ENCODE assay signal across 8 cellular contexts in the genomic region with DNA sequence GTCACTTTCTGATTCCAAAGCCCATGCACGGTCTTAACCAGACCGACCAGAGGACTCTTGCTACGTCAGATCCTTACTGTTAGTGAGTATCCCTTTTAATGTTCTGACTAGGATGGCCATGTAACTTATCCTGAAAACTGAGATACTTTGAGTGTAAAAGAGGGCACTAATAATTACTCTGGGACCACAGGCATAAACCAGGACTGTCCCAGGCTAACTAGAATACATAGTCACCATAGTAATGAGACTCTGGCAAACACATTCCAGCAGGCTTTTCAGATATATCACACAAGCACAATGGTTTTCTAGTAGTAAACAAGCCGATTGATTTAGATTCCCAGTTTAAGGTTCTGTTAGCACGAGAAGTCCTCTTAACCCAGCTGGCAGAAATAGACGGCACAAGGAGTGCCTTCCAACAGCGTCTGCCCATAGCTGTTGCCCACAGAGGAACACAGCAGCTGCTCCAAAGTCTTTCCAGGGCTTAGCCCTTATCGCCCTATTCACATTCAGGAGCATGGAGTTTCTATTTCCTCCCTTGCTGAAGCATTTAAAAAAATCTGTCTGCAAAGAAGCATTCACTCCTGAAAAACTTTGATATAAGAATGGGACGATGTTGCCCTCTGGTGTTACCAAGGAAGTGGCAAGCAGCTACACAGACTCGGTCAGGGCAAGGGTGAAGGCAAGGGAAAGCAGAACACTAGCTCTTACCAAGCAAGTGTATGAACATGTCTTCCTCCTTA.
DNase-seq lines count a peak whose midpoint lies in the region; ATAC-seq and TF ChIP-seq lines count a peak whose summit lies in the region.

No MANE protein-coding gene starts in this region.

- peak; percentile 78 for TF ChIP-seq RAD21 in HCT116 (IDR thresholded peaks at IDR 0.05; ENCODE audit: low read depth)

- RAD21 ChIA-PET in HCT116 (lab: Charles Lee; ENCODE audit: low non-redundant PET in 1 of 2, low total read pairs in 2 of 2, uncharacterized antibody in 2 of 2, unreplicated experiment in 2 of 2), result interaction anchor here in 1 of 2 experiments (1.3 kb wide), 1 partner anchor 233 kb away, joined by 4 read pairs; no protein-coding TSS in a partner anchor

- ATAC-seq in HCT116 (peak; percentile 71), RWPE2 (ENCODE audit: low read depth) (peak; percentile 59), HG02588 (IDR thresholded peaks at IDR 0.05; ENCODE audit: unreplicated experiment) (no peak)
- ATAC-seq in stimulated activated memory B cell treated with anti-CD40 and anti-IgM and Interleukin-4, amounts not matched to agents 10 μg/mL and 1 μg/mL and 100 μg/mL, for 72 hours, result no peak

- peaks cover 21% of the 10 kb centered on the region for H3K4me1 Mint-ChIP-seq in progenitor cell of endocrine pancreas (ENCODE audit: low read depth)
- H3K4me1 Mint-ChIP-seq in stimulated activated memory B cell treated with anti-CD40 and anti-IgM and Interleukin-4, amounts not matched to agents 10 μg/mL and 1 μg/mL and 100 μg/mL, for 72 hours, result no peaks in the 10 kb centered on the region
- H3K4me1 Mint-ChIP-seq in activated CD4-positive, alpha-beta memory T cell treated with anti-CD3 and anti-CD28 coated beads for 36 hours (ENCODE audit: low read depth), result peaks cover 4% of the 10 kb centered on the region

- intact Hi-C loops in HCT116 (cut with micrococcal nuclease), result loop anchor here (1.0 to 5.0 kb wide), 4 partner anchors 81 to 331 kb away; no protein-coding TSS in a partner anchor
- intact Hi-C loops in activated CD4-positive, alpha-beta memory T cell treated with anti-CD3 and anti-CD28 coated beads for 36 hours (cut with micrococcal nuclease), result loop anchor here (5.0 kb wide), 1 partner anchor 231 kb away; no protein-coding TSS in a partner anchor

- no peak overlapping the region for H3K4me3 ChIP-seq in HCT116 (replicated peaks in 1 of 2; ENCODE audit: low read depth in 1 of 2, low read length in 2 of 2)
- H3K4me3 ChIP-seq in RWPE2 (ENCODE audit: severe bottlenecking), result no peak overlapping the region

- H3K9ac ChIP-seq in HCT116 (ENCODE audit: low read length), result no peak overlapping the region

- H3K27ac ChIP-seq in HCT116 (ENCODE audit: low read depth, low read length), result no peak overlapping the region
- H3K27ac ChIP-seq in RWPE2 (ENCODE audit: poor library complexity, severe bottlenecking), result no peak overlapping the region

- BruUV-seq in HCT116 (replicated peaks; lab: Mats Ljungman, UMichigan), result no TSS peak

- H3K4me3 Mint-ChIP-seq in progenitor cell of endocrine pancreas (ENCODE audit: low read depth), result no peak overlapping the region
- no peak overlapping the region for H3K4me3 Mint-ChIP-seq in stimulated activated memory B cell treated with anti-CD40 and anti-IgM and Interleukin-4, amounts not matched to agents 10 μg/mL and 1 μg/mL and 100 μg/mL, for 72 hours
- H3K4me3 Mint-ChIP-seq in activated CD4-positive, alpha-beta memory T cell treated with anti-CD3 and anti-CD28 coated beads for 36 hours, result no peak overlapping the region

- DNase-seq in AML-193 (lab: John Stamatoyannopoulos, UW), result peak; percentile 8 to 31
- peak; percentile 29 for DNase-seq in HCT116 (ENCODE audit: low read depth, low spot score)
- no peak for DNase-seq in RWPE2 (ENCODE audit: low spot score)
- DNase-seq in fibroblast of the conjunctiva (ENCODE audit: low read depth), result peak; percentile 45
- DNase-seq in progenitor cell of endocrine pancreas (ENCODE audit: low spot score, unreplicated experiment), result no peak
- DNase-seq in activated CD4-positive, alpha-beta memory T cell treated with anti-CD3 and anti-CD28 coated beads for 36 hours, result no peak

- peaks cover 11 to 24% of the 10 kb centered on the region in 2 experiments; a peak in 3 of 4 replicates for H3K4me1 ChIP-seq in HCT116 (ENCODE audit: control insufficient read depth in 1 of 2, insufficient read depth in 2 of 2, low read length in 2 of 2)
- H3K4me1 ChIP-seq in RWPE2 (ENCODE audit: insufficient read depth, poor library complexity, severe bottlenecking), result peaks cover 26% of the 10 kb centered on the region

- POLR2A ChIA-PET in HCT116 (lab: Charles Lee), result no interaction called here
- POLR2A ChIA-PET in activated CD4-positive, alpha-beta memory T cell treated with anti-CD3 and anti-CD28 coated beads for 36 hours (lab: Charles Lee), result no interaction called here

- no peaks in the 10 kb centered on the region for H3K36me3 Mint-ChIP-seq in progenitor cell of endocrine pancreas (ENCODE audit: insufficient read depth)
- H3K36me3 Mint-ChIP-seq in stimulated activated memory B cell treated with anti-CD40 and anti-IgM and Interleukin-4, amounts not matched to agents 10 μg/mL and 1 μg/mL and 100 μg/mL, for 72 hours, result no peaks in the 10 kb centered on the region
- no peaks in the 10 kb centered on the region for H3K36me3 Mint-ChIP-seq in activated CD4-positive, alpha-beta memory T cell treated with anti-CD3 and anti-CD28 coated beads for 36 hours

- H3K27me3 ChIP-seq in HCT116 (ENCODE audit: insufficient read depth, low read length) (peaks cover 5% of the 10 kb centered on the region; the same call in 1 of the 2 replicates), RWPE2 (ENCODE audit: insufficient read depth, poor library complexity, severe bottlenecking) (no peaks in the 10 kb centered on the region)

- H3K79me2 ChIP-seq in HCT116 (ENCODE audit: insufficient read depth, low read length), result no peaks in the 10 kb centered on the region

- no peaks in the 10 kb centered on the region for H4K20me1 ChIP-seq in HCT116 (ENCODE audit: insufficient read depth)

- no peaks in the 10 kb centered on the region for H3K9me2 ChIP-seq in HCT116 (ENCODE audit: insufficient read depth)

- H3K36me3 ChIP-seq in HCT116 (ENCODE audit: control insufficient read depth in 1 of 2, insufficient read depth in 2 of 2, low read length in 2 of 2) (no peaks in the 10 kb centered on the region), RWPE2 (ENCODE audit: low read depth) (no peaks in the 10 kb centered on the region)

- peak; percentile 59 to 70 (median 65); a peak in 5 of 6 replicates for TF ChIP-seq CTCF in HCT116 (IDR thresholded peaks at IDR 0.05 in 2 of 3, conservative IDR thresholded peaks at IDR 0.05 in 1 of 3; ENCODE audit: borderline replicate concordance in 1 of 3, insufficient read depth in 1 of 3, low read depth in 2 of 3, low read length in 2 of 3)
- TF ChIP-seq CTCF in RWPE2 (IDR thresholded peaks at IDR 0.05; ENCODE audit: poor library complexity, severe bottlenecking), result peak; percentile 80
- TF ChIP-seq CTCF in progenitor cell of endocrine pancreas (IDR thresholded peaks at IDR 0.05; ENCODE audit: unreplicated experiment), result peak; percentile 38

- H3K27ac Mint-ChIP-seq in progenitor cell of endocrine pancreas, result no peak overlapping the region
- no peak overlapping the region for H3K27ac Mint-ChIP-seq in stimulated activated memory B cell treated with anti-CD40 and anti-IgM and Interleukin-4, amounts not matched to agents 10 μg/mL and 1 μg/mL and 100 μg/mL, for 72 hours
- H3K27ac Mint-ChIP-seq in activated CD4-positive, alpha-beta memory T cell treated with anti-CD3 and anti-CD28 coated beads for 36 hours, result no peak overlapping the region

- H3K9me3 Mint-ChIP-seq in progenitor cell of endocrine pancreas (ENCODE audit: low read depth), result no peaks in the 10 kb centered on the region
- H3K9me3 Mint-ChIP-seq in stimulated activated memory B cell treated with anti-CD40 and anti-IgM and Interleukin-4, amounts not matched to agents 10 μg/mL and 1 μg/mL and 100 μg/mL, for 72 hours, result no peaks in the 10 kb centered on the region
- H3K9me3 Mint-ChIP-seq in activated CD4-positive, alpha-beta memory T cell treated with anti-CD3 and anti-CD28 coated beads for 36 hours, result no peaks in the 10 kb centered on the region

- H3K27me3 Mint-ChIP-seq in progenitor cell of endocrine pancreas, result no peaks in the 10 kb centered on the region
- no peaks in the 10 kb centered on the region for H3K27me3 Mint-ChIP-seq in stimulated activated memory B cell treated with anti-CD40 and anti-IgM and Interleukin-4, amounts not matched to agents 10 μg/mL and 1 μg/mL and 100 μg/mL, for 72 hours
- H3K27me3 Mint-ChIP-seq in activated CD4-positive, alpha-beta memory T cell treated with anti-CD3 and anti-CD28 coated beads for 36 hours, result no peaks in the 10 kb centered on the region

- CTCF ChIA-PET in HCT116 (lab: Charles Lee), result interaction anchor here (0.9 to 2.7 kb wide), 6 partner anchors 79 to 340 kb away, joined by 3 to 26 read pairs (median 4); no protein-coding TSS in a partner anchor
- CTCF ChIA-PET in activated CD4-positive, alpha-beta memory T cell treated with anti-CD3 and anti-CD28 coated beads for 36 hours (lab: Charles Lee), result interaction anchor here (1.3 kb wide), 1 partner anchor 233 kb away, joined by 6 read pairs; no protein-coding TSS in a partner anchor

- no peak for TF ChIP-seq POLR2A in HCT116 (IDR thresholded peaks at IDR 0.05; ENCODE audit: borderline replicate concordance, extremely low read depth, insufficient read depth, insufficient read length)

- H3K9me3 ChIP-seq in HCT116 (ENCODE audit: control insufficient read depth in 1 of 2, insufficient read depth in 1 of 2, low read depth in 1 of 2, low read length in 2 of 2) (no peaks in the 10 kb centered on the region), RWPE2 (ENCODE audit: severe bottlenecking) (no peaks in the 10 kb centered on the region)

- H3K4me2 ChIP-seq in HCT116 (ENCODE audit: low read length), result no peak overlapping the region

- no peak overlapping the region for H2AFZ ChIP-seq in HCT116 (ENCODE audit: low read depth, low read length, poor library complexity, severe bottlenecking)

TF ChIP-seq in HCT116, 20 proteins besides CTCF, POLR2A, EP300 and RAD21 (continues in another document):
- no peak for TF ChIP-seq SP1 (IDR thresholded peaks at IDR 0.05; ENCODE audit: low read depth)
- TF ChIP-seq ZNF274 (IDR thresholded peaks at IDR 0.05; ENCODE audit: low read depth, low read length), result no peak
- TF ChIP-seq YY1 (IDR thresholded peaks at IDR 0.05; ENCODE audit: extremely low read depth, insufficient replicate concordance, low read depth, low read length), result no peak
- TF ChIP-seq, protein P1, sequence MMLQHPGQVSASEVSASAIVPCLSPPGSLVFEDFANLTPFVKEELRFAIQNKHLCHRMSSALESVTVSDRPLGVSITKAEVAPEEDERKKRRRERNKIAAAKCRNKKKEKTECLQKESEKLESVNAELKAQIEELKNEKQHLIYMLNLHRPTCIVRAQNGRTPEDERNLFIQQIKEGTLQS (IDR thresholded peaks at IDR 0.05), result no peak
- TF ChIP-seq TCF7L2 (IDR thresholded peaks at IDR 0.05; ENCODE audit: borderline replicate concordance, extremely low read depth, insufficient read depth, insufficient read length), result no peak
- no peak for TF ChIP-seq SRF (IDR thresholded peaks at IDR 0.05; ENCODE audit: low read depth)
- TF ChIP-seq ZFX (IDR thresholded peaks at IDR 0.05), result no peak
- TF ChIP-seq JUND (IDR thresholded peaks at IDR 0.05), result no peak
- no peak for TF ChIP-seq EZH2phosphoT487 (IDR thresholded peaks at IDR 0.05; ENCODE audit: borderline replicate concordance)
- TF ChIP-seq MAX (IDR thresholded peaks at IDR 0.05), result no peak

Comparison
In these comparisons a context has a peak if more than half of its experiments do, and no peak if none do; other contexts are left out.
1. DNase-seq: peak in AML-193 (2 of 2), HCT116 (single experiment) and fibroblast of the conjunctiva (single experiment); none in RWPE2 (single experiment), progenitor cell of endocrine pancreas (single experiment) and activated CD4-positive, alpha-beta memory T cell treated with anti-CD3 and anti-CD28 coated beads for 36 hours (single experiment).
2. ATAC-seq: peak in HCT116 (single experiment) and RWPE2 (single experiment); none in stimulated activated memory B cell treated with anti-CD40 and anti-IgM and Interleukin-4, amounts not matched to agents 10 μg/mL and 1 μg/mL and 100 μg/mL, for 72 hours (single experiment) and HG02588 (single experiment).
3. Peak in every context shown above with its lines, with median percentiles within 50 percentile points of each other: CTCF ChIP-seq.